In the genomic region with DNA sequence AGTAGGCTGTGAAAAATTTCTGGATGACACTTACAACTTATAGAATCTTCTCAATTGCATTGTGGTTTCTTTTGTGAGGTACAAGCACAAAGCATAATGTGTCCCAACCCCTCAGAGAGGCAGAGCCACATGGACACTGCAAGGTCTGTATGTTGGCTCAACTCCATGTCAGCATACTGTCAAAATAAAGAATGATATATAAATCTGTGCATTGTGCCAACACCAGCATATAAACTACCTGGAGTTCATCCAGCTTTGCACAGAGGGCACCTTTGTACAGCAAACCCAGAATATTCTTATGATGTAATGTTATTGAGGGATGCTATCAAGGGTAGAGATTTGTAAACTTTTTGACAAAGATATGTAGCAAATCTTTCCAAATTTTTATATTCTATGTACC, we compare ENCODE assay signal across 24 cellular contexts.
DNase-seq lines count a peak whose midpoint lies in the region; ATAC-seq and TF ChIP-seq lines count a peak whose summit lies in the region.
"Had no signal": no experiment of that assay in that cellular context is flagged by ENCODE, and none has a peak within 500 bp of the region (broad histone marks: within the 10 kb centered on the region; RNA-seq: fewer than 3 reads in every experiment).

No MANE protein-coding gene starts in this region.

- no peak overlapping the region for H3K27ac ChIP-seq in WERI-Rb-1
- H3K27ac ChIP-seq: GM23248, SJCRH30 had no signal

- H3K36me3 ChIP-seq in WERI-Rb-1 = no peaks in the 10 kb centered on the region
- H3K36me3 ChIP-seq: HAP-1, SJCRH30 had no signal

- no peaks in the 10 kb centered on the region for H3K27me3 ChIP-seq in WERI-Rb-1 (ENCODE audit: insufficient read depth, low read depth, severe bottlenecking)
- H3K27me3 ChIP-seq: SJCRH30 had no signal

- TF ChIP-seq CTCF in WERI-Rb-1 (IDR thresholded peaks at IDR 0.05; ENCODE audit: low read depth, low read length) = no peak

- ATAC-seq in GM19023 (IDR thresholded peaks at IDR 0.05; ENCODE audit: unreplicated experiment) = no peak
- ATAC-seq: Panc1 had no signal

- H3K9me3 ChIP-seq in WERI-Rb-1 (ENCODE audit: severe bottlenecking) = no peaks in the 10 kb centered on the region
- H3K9me3 ChIP-seq: HAP-1, SJCRH30 had no signal

- DNase-seq in NCI-H1105 treated with DMSO at 0.1 percent for 48 hours (lab: John Stamatoyannopoulos, UW) (peak; percentile 50), NCI-H1105 (lab: John Stamatoyannopoulos, UW) (no peak), COLO829 (ENCODE audit: low spot score) (peak; percentile 3), NCI-H446 (lab: John Stamatoyannopoulos, UW) (peak; percentile 1 to 57), dermis microvascular lymphatic vessel endothelial cell (ENCODE audit: low read depth in 2 of 2) (peak; percentile 36 to 48), activated gamma-delta T cell (lab: John Stamatoyannopoulos, UW) (no peak), WERI-Rb-1 (no peak)
- DNase-seq: AML-193; C1 segment of cervical spinal cord; CD8-positive, alpha-beta memory T cell; DMS79 treated with DMSO at 0.1 percent for 48 hours; GM23248; KBM-7; NCI-H1436; NCI-H187 treated with DMSO at 0.1 percent for 48 hours; NCI-H2107; NCI-H2227 treated with DMSO at 0.1 percent for 48 hours; NCI-H526; NK-92 treated with Interleukin-12 subunit alpha and Interleukin-12 subunit beta, amount 100 ng/mL, for 24 hours; SJCRH30; T-helper 1 cell had no signal

- H3K4me3 ChIP-seq in WERI-Rb-1 (ENCODE audit: low read depth, low read length) = no peak overlapping the region
- H3K4me3 ChIP-seq: GM23248, HAP-1, SJCRH30 had no signal

Comparison
In these comparisons a context has a peak if more than half of its experiments do, and no peak if none do; other contexts are left out.
1. DNase-seq: peak in NCI-H1105 treated with DMSO at 0.1 percent for 48 hours (single experiment), COLO829 (single experiment), NCI-H446 (2 of 2) and dermis microvascular lymphatic vessel endothelial cell (2 of 2); none in NCI-H1105 (single experiment), activated gamma-delta T cell (single experiment) and WERI-Rb-1 (single experiment).